ENCODE assay signal across 10 cellular contexts in the genomic region with DNA sequence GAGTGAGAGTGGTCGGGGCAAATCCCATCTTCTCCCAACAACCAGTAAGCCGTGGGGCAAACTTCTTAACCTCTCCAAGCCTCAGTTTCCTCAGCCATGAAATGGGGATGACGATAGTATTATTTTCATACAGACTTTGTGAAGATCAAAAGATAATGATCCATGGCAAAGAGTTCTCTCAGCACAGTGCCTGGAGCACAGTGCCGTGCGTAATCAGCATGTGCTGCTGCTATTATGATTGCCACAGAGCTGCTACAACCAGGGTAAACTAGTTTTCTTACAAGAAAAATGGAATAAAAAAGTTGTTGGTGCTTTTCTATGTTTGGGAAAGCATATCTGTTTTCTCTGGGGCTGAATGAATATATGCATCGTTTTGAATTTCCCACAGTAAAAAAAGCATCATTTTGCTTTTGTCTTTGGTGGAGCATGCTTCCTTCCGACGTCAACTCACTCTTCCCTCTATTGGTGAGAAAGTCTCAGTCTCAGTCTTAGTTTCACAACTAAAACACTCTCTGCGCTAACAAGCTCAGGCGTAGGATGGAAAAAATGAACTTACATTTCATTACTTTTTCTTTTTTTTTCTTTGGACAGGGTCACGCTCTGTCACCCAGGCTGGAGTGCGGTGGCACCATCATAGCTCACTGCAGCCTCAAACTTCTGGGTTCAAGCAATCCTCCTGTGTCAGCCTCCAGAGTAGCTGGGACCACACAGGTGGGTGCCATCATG. TPM values are rescaled to one million over a fixed set of nuclear protein-coding genes. Genes with fewer than 3 reads are reported as not detected.
DNase-seq lines count a peak whose midpoint lies in the region; ATAC-seq and TF ChIP-seq lines count a peak whose summit lies in the region.
"Had no signal": no experiment of that assay in that cellular context is flagged by ENCODE, and none has a peak within 500 bp of the region (broad histone marks: within the 10 kb centered on the region; RNA-seq: fewer than 3 reads in every experiment).

No MANE protein-coding gene starts in this region.

- TF ChIP-seq CTCF in WTC11 (IDR thresholded peaks at IDR 0.05) (no peak), HFFc6 (IDR thresholded peaks at IDR 0.05) (no peak)

- peaks cover 48 to 88% (median 75%) of the 10 kb centered on the region in 3 donors for H3K4me1 Mint-ChIP-seq in naive B cell
- peaks cover 40% of the 10 kb centered on the region for H3K4me1 Mint-ChIP-seq in WTC11
- H3K4me1 Mint-ChIP-seq in HFFc6 (ENCODE audit: low read depth): peaks cover 33% of the 10 kb centered on the region

- H3K9me3 Mint-ChIP-seq in naive B cell (peaks cover 0 to 9% (median 3%) of the 10 kb centered on the region in 7 donors), WTC11 (no peaks in the 10 kb centered on the region), HFFc6 (no peaks in the 10 kb centered on the region)

- CTCF ChIA-PET in WTC11 (lab: Charles Lee): interaction anchor here (0.6 to 1.8 kb wide), 3 partner anchors 40 to 386 kb away, joined by 3 read pairs; no protein-coding TSS in a partner anchor

- DNase-seq in MV-4-11 (lab: John Stamatoyannopoulos, UW) (peak; percentile 18), naive B cell (peak; percentile 78), DMS153 (lab: John Stamatoyannopoulos, UW) (no peak), WTC11 (ENCODE audit: low spot score) (no peak), HFFc6 (no peak)
- DNase-seq: foreskin fibroblast had no signal

- H3K27me3 Mint-ChIP-seq in naive B cell (no peaks in the 10 kb centered on the region), WTC11 (ENCODE audit: low read depth) (peaks cover 4% of the 10 kb centered on the region; the same call in 1 of the 2 replicates), HFFc6 (ENCODE audit: insufficient read depth) (peaks cover 18% of the 10 kb centered on the region; the same call in 1 of the 2 replicates)

- POLR2A ChIA-PET in WTC11 (lab: Charles Lee): no interaction called here

- ATAC-seq in GM18520 (IDR thresholded peaks at IDR 0.05; ENCODE audit: unreplicated experiment): peak; percentile 51
- ATAC-seq in GM21529 (IDR thresholded peaks at IDR 0.05; ENCODE audit: unreplicated experiment): peak; percentile 39
- peak; percentile 56 to 63 for ATAC-seq in naive B cell (ENCODE audit: low read depth in 2 of 2)
- no peak for ATAC-seq in HG02870 (IDR thresholded peaks at IDR 0.05; ENCODE audit: unreplicated experiment)
- ATAC-seq in WTC11: no peak
- ATAC-seq: K562 had no signal

- peak overlapping the region; percentile 44 to 89 (median 72) for H3K4me3 Mint-ChIP-seq in naive B cell
- no peak overlapping the region for H3K4me3 Mint-ChIP-seq in WTC11
- H3K4me3 Mint-ChIP-seq in HFFc6: no peak overlapping the region

- H3K36me3 Mint-ChIP-seq in naive B cell (no peaks in the 10 kb centered on the region), WTC11 (no peaks in the 10 kb centered on the region), HFFc6 (ENCODE audit: low read depth) (no peaks in the 10 kb centered on the region)

- peak overlapping the region; percentile 88 to 99 (median 98) for H3K27ac Mint-ChIP-seq in naive B cell
- H3K27ac Mint-ChIP-seq in WTC11: no peak overlapping the region
- no peak overlapping the region for H3K27ac Mint-ChIP-seq in HFFc6

TF ChIP-seq in WTC11, 78 proteins besides CTCF, POLR2A, EP300 and RAD21 (continues in another document):
- TF ChIP-seq, protein P1, sequence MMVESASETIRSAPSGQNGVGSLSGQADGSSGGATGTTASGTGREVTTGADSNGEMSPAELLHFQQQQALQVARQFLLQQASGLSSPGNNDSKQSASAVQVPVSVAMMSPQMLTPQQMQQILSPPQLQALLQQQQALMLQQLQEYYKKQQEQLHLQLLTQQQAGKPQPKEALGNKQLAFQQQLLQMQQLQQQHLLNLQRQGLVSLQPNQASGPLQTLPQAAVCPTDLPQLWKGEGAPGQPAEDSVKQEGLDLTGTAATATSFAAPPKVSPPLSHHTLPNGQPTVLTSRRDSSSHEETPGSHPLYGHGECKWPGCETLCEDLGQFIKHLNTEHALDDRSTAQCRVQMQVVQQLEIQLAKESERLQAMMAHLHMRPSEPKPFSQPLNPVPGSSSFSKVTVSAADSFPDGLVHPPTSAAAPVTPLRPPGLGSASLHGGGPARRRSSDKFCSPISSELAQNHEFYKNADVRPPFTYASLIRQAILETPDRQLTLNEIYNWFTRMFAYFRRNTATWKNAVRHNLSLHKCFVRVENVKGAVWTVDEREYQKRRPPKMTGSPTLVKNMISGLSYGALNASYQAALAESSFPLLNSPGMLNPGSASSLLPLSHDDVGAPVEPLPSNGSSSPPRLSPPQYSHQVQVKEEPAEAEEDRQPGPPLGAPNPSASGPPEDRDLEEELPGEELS (CRISPR knock-in tag; IDR thresholded peaks at IDR 0.05): no peak
- TF ChIP-seq, protein P2, sequence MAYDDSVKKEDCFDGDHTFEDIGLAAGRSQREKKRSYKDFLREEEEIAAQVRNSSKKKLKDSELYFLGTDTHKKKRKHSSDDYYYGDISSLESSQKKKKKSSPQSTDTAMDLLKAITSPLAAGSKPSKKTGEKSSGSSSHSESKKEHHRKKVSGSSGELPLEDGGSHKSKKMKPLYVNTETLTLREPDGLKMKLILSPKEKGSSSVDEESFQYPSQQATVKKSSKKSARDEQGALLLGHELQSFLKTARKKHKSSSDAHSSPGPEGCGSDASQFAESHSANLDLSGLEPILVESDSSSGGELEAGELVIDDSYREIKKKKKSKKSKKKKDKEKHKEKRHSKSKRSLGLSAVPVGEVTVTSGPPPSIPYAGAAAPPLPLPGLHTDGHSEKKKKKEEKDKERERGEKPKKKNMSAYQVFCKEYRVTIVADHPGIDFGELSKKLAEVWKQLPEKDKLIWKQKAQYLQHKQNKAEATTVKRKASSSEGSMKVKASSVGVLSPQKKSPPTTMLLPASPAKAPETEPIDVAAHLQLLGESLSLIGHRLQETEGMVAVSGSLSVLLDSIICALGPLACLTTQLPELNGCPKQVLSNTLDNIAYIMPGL (CRISPR knock-in tag; IDR thresholded peaks at IDR 0.05): no peak
- TF ChIP-seq ATF2 (CRISPR knock-in tag; IDR thresholded peaks at IDR 0.05; ENCODE audit: borderline replicate concordance, low read depth): no peak
- TF ChIP-seq ZNF138 (CRISPR knock-in tag; conservative IDR thresholded peaks at IDR 0.05): no peak
- no peak for TF ChIP-seq ZNF121 (CRISPR knock-in tag; IDR thresholded peaks at IDR 0.05)
- no peak for TF ChIP-seq USF1 (CRISPR knock-in tag; IDR thresholded peaks at IDR 0.05)
- TF ChIP-seq NFE2L1 (CRISPR knock-in tag; IDR thresholded peaks at IDR 0.05): no peak
- TF ChIP-seq RORB (CRISPR knock-in tag; IDR thresholded peaks at IDR 0.05): no peak
- no peak for TF ChIP-seq EMX1 (CRISPR knock-in tag; IDR thresholded peaks at IDR 0.05)
- TF ChIP-seq, protein P3, sequence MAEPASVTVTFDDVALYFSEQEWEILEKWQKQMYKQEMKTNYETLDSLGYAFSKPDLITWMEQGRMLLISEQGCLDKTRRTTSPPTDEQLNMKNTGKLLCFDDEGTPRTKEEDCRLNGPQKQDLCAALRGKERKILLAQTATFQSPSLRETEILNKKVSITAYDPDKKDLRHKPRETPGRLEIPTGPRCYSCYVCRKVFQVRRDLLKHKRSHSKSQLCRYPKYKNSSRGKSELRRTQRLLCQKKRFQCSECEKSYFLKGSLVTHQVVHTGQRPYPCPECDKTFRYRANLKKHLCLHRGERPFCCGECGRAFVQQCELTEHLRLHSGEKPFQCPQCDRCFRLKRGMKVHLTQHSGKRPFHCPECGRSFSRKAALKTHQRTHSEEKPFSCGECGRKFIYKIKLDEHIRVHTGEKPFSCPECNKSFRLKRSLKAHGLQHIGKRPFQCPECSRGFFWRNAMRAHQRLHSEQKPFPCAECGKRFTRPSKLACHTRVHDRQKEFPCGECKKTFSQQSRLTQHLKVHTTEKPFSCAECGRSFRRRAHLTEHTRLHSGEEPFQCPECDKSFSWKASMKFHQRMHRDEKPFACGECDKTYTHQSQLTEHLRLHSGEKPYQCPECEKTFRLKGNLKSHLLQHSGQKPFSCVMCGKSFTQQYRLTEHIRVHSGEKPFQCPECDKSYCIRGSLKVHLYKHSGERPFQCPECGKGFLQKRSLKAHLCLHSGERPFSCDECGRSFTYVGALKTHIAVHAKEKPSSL (CRISPR knock-in tag; conservative IDR thresholded peaks at IDR 0.05): no peak
- TF ChIP-seq FOXK1 (CRISPR knock-in tag; IDR thresholded peaks at IDR 0.05): no peak
- TF ChIP-seq, protein P4, sequence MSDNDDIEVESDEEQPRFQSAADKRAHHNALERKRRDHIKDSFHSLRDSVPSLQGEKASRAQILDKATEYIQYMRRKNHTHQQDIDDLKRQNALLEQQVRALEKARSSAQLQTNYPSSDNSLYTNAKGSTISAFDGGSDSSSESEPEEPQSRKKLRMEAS (CRISPR knock-in tag; IDR thresholded peaks at IDR 0.05): no peak

RNA-seq across cellular contexts. Expression of gene CDK5R1, which starts 37.2 kb away (rescaled TPM):
- 10 to 100 TPM in 1 of 6 donors, 1 to 10 TPM in 5; 2.7 to 11.5 (median 4.2) TPM for polyA plus RNA-seq in naive B cell (ENCODE audit: low read depth in 6 of 6)
- total RNA-seq in WTC11 (2021): 9.0 to 9.9 TPM (median 9.2 TPM) in 3 replicates
- total RNA-seq in HFFc6 (2021; fragmentation: NEBNext Ultra II Directional; extraction: Animal tissue kit (Norgen Biotek cat#: 25700)): 1 to 10 TPM in 5 of 6 experiments, under 1 TPM in 1; 1.00 to 1.9 (median 1.3) TPM

Comparison
In these comparisons a context has a peak if more than half of its experiments do, and no peak if none do; other contexts are left out.
1. ATAC-seq: peak in GM18520 (single experiment), GM21529 (single experiment) and naive B cell (2 of 2); none in HG02870 (single experiment) and WTC11 (single experiment).
2. DNase-seq: peak in MV-4-11 (single experiment) and naive B cell (single experiment); none in DMS153 (single experiment), WTC11 (single experiment) and HFFc6 (single experiment).
3. H3K27ac Mint-ChIP-seq: peak in naive B cell (6 of 6); none in WTC11 (single experiment) and HFFc6 (single experiment).
4. H3K4me3 Mint-ChIP-seq: peak in naive B cell (8 of 8); none in WTC11 (single experiment) and HFFc6 (single experiment).